In the genomic region with DNA sequence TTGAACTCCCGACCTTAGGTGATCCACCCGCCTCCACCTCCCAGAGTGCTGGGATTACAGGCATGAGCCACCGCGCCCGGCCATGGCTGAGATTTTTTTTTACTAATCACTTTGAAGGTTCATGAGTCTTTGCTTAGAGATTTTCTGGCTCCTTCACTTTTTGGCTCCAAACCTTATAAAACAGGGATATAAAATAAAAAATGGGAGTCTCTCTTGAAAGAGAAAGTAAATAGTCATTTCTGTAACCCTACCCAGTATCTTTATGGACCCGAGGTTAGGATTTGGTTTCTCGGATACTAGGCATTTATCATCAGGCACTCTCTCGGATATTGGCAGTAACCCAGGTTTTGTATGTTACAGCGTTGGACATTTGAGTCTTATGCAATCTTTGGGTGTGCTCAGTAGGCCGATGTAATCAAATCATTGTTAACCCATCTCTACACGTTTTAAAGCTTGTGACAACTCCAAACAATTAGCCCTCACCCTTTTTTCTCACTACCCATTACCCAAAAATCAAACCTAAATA, we compare ENCODE assay signal across 9 cellular contexts.
DNase-seq lines count a peak whose midpoint lies in the region.
"Had no signal": no experiment of that assay in that cellular context is flagged by ENCODE, and none has a peak within 500 bp of the region (broad histone marks: within the 10 kb centered on the region; RNA-seq: fewer than 3 reads in every experiment).

No MANE protein-coding gene starts in this region.

- H3K27ac ChIP-seq in muscle layer of duodenum (ENCODE audit: low read length), result peak overlapping the region; percentile 47

- H3K9me3 ChIP-seq in endocrine pancreas (ENCODE audit: control insufficient read depth, low read length), result no peaks in the 10 kb centered on the region
- H3K9me3 ChIP-seq in muscle layer of duodenum (ENCODE audit: control insufficient read depth in 1 of 2, low read length in 2 of 2), result no peaks in the 10 kb centered on the region

- H3K27me3 ChIP-seq in endocrine pancreas (ENCODE audit: control insufficient read depth, insufficient read depth, low read length) (no peaks in the 10 kb centered on the region), muscle layer of duodenum (ENCODE audit: low read depth, low read length) (no peaks in the 10 kb centered on the region)

- H3K4me1 ChIP-seq in endocrine pancreas (ENCODE audit: control insufficient read depth, insufficient read depth, low read length) (peaks cover 7% of the 10 kb centered on the region), muscle layer of duodenum (ENCODE audit: control insufficient read depth in 1 of 2, insufficient read depth in 2 of 2, low read length in 2 of 2) (peaks cover 0 to 4% of the 10 kb centered on the region in 2 donors)

- H3K9ac ChIP-seq in endocrine pancreas (ENCODE audit: control insufficient read depth, insufficient read depth, low read length), result peak overlapping the region; percentile 41

- DNase-seq in COR-L47 (lab: John Stamatoyannopoulos, UW), result peak; percentile 48
- DNase-seq in NCI-H2029 treated with DMSO at 0.1 percent for 48 hours (lab: John Stamatoyannopoulos, UW), result peak; percentile 66
- DNase-seq in Ammon's horn (ENCODE audit: low spot score), result no peak
- DNase-seq in midbrain (lab: John Stamatoyannopoulos, UW), result no peak
- no peak for DNase-seq in activated CD4-positive, alpha-beta T cell treated with anti-CD3 and anti-CD28 coated beads for 4 hours
- DNase-seq in stimulated activated CD4-positive, alpha-beta T cell treated with anti-CD3 and anti-CD28 coated beads, Interleukin-4, amount 100 ng/mL, for 1 hour, result no peak
- DNase-seq: stimulated activated naive CD4-positive, alpha-beta T cell had no signal

- H3K4me3 ChIP-seq in endocrine pancreas (ENCODE audit: control insufficient read depth, insufficient read depth, low read length) (peak overlapping the region; percentile 57), muscle layer of duodenum (ENCODE audit: low read depth in 1 of 2, low read length in 2 of 2) (peak overlapping the region in 1 of 2 donors; percentile 4)

- H3K36me3 ChIP-seq in endocrine pancreas (ENCODE audit: control insufficient read depth, insufficient read depth, low read length), result no peaks in the 10 kb centered on the region
- no peaks in the 10 kb centered on the region for H3K36me3 ChIP-seq in muscle layer of duodenum (ENCODE audit: control insufficient read depth in 1 of 2, insufficient read depth in 2 of 2, low read length in 2 of 2)

Comparison
In these comparisons a context has a peak if more than half of its experiments do, and no peak if none do; other contexts are left out.
1. DNase-seq: peak in COR-L47 (single experiment) and NCI-H2029 treated with DMSO at 0.1 percent for 48 hours (single experiment); none in Ammon's horn (single experiment), midbrain (single experiment), activated CD4-positive, alpha-beta T cell treated with anti-CD3 and anti-CD28 coated beads for 4 hours (0 of 2) and stimulated activated CD4-positive, alpha-beta T cell treated with anti-CD3 and anti-CD28 coated beads, Interleukin-4, amount 100 ng/mL, for 1 hour (single experiment).